ENCODE assay signal across 1 cellular context in genomic region chr3:23810342-23811116, GRCh38.
TF ChIP-seq lines count a peak whose summit lies in the region.

No MANE protein-coding gene starts in this region.

TF ChIP-seq in HepG2, 621 proteins besides CTCF, POLR2A, EP300 and RAD21 (continued from another document and continues in another):
- peak; percentile 21; the same call in 1 of the 2 replicates for TF ChIP-seq ZHX1 (CRISPR knock-in tag; IDR thresholded peaks at IDR 0.05; ENCODE audit: low read depth)
- peak; percentile 43; the same call in 1 of the 2 replicates for TF ChIP-seq MAX (IDR thresholded peaks at IDR 0.05)
- TF ChIP-seq ZNF720 (CRISPR knock-in tag; IDR thresholded peaks at IDR 0.05): no peak
- no peak for TF ChIP-seq FLYWCH1 (CRISPR knock-in tag; IDR thresholded peaks at IDR 0.05)
- TF ChIP-seq ZNF569 (CRISPR knock-in tag; IDR thresholded peaks at IDR 0.05; ENCODE audit: borderline replicate concordance): no peak
- TF ChIP-seq TBX2 (CRISPR knock-in tag; IDR thresholded peaks at IDR 0.05; ENCODE audit: borderline replicate concordance): peak; percentile 26; the same call in 1 of the 2 replicates
- TF ChIP-seq ZFP41 (CRISPR knock-in tag; IDR thresholded peaks at IDR 0.05; ENCODE audit: borderline replicate concordance): no peak
- TF ChIP-seq JARID2 (CRISPR knock-in tag; IDR thresholded peaks at IDR 0.05; ENCODE audit: insufficient replicate concordance): no peak
- TF ChIP-seq DMAP1 (CRISPR knock-in tag; IDR thresholded peaks at IDR 0.05): peak; percentile 54; the same call in 1 of the 2 replicates
- 0 out of 2 replicates have a peak, but pooled peaks have one; percentile 10 for TF ChIP-seq TARDBP (CRISPR knock-in tag; IDR thresholded peaks at IDR 0.05)
- TF ChIP-seq SOX13 (IDR thresholded peaks at IDR 0.05): no peak
- no peak for TF ChIP-seq SOX13 (CRISPR knock-in tag; conservative IDR thresholded peaks at IDR 0.05 in 1 of 2, IDR thresholded peaks at IDR 0.05 in 1 of 2)
- TF ChIP-seq PHB2 (IDR thresholded peaks at IDR 0.05; ENCODE audit: partially characterized antibody): no peak
- peak; percentile 64; the same call in 1 of the 2 replicates for TF ChIP-seq PATZ1 (CRISPR knock-in tag; IDR thresholded peaks at IDR 0.05)
- no peak for TF ChIP-seq JUND (CRISPR knock-in tag; IDR thresholded peaks at IDR 0.05)
- TF ChIP-seq HDAC2 (CRISPR knock-in tag; IDR thresholded peaks at IDR 0.05): no peak
- 0 out of 2 replicates have a peak, but pooled peaks have one; percentile 12 for TF ChIP-seq ZNF749 (CRISPR knock-in tag; IDR thresholded peaks at IDR 0.05; ENCODE audit: borderline replicate concordance)
- no peak for TF ChIP-seq FOSL1 (CRISPR knock-in tag; IDR thresholded peaks at IDR 0.05; ENCODE audit: borderline replicate concordance)
- TF ChIP-seq ZC3H4 (CRISPR knock-in tag; IDR thresholded peaks at IDR 0.05; ENCODE audit: borderline replicate concordance): no peak
- TF ChIP-seq ZNF567 (CRISPR knock-in tag; IDR thresholded peaks at IDR 0.05; ENCODE audit: borderline replicate concordance): 0 out of 2 replicates have a peak, but pooled peaks have one; percentile 29
- TF ChIP-seq TFAP4 (IDR thresholded peaks at IDR 0.05; ENCODE audit: borderline replicate concordance, low read depth): no peak
- TF ChIP-seq MEIS1 (CRISPR knock-in tag; IDR thresholded peaks at IDR 0.05; ENCODE audit: borderline replicate concordance): no peak
- TF ChIP-seq MLX (CRISPR knock-in tag; IDR thresholded peaks at IDR 0.05): no peak
- TF ChIP-seq THAP8 (CRISPR knock-in tag; IDR thresholded peaks at IDR 0.05; ENCODE audit: borderline replicate concordance): no peak
- TF ChIP-seq POLR2G (IDR thresholded peaks at IDR 0.05; ENCODE audit: low read depth, low read length): peak; percentile 64
- no peak; the same call in 1 of the 2 replicates for TF ChIP-seq HOXA3 (CRISPR knock-in tag; IDR thresholded peaks at IDR 0.05)
- no peak for TF ChIP-seq KDM5A (IDR thresholded peaks at IDR 0.05; ENCODE audit: borderline replicate concordance, low read length)
- no peak for TF ChIP-seq ZFP82 (CRISPR knock-in tag; IDR thresholded peaks at IDR 0.05; ENCODE audit: borderline replicate concordance)
- no peak for TF ChIP-seq TCF12 (IDR thresholded peaks at IDR 0.05)
- no peak for TF ChIP-seq TCF12 (CRISPR knock-in tag; IDR thresholded peaks at IDR 0.05)
- no peak; the same call in 1 of the 2 replicates for TF ChIP-seq FOXC1 (CRISPR knock-in tag; IDR thresholded peaks at IDR 0.05; ENCODE audit: borderline replicate concordance)
- TF ChIP-seq ZNF839 (CRISPR knock-in tag; IDR thresholded peaks at IDR 0.05; ENCODE audit: borderline replicate concordance): no peak
- no peak for TF ChIP-seq ZNF800 (CRISPR knock-in tag; IDR thresholded peaks at IDR 0.05)
- peak; percentile 28; the same call in 1 of the 2 replicates for TF ChIP-seq THAP11 (CRISPR knock-in tag; IDR thresholded peaks at IDR 0.05)
- 0 out of 2 replicates have a peak, but pooled peaks have one; percentile 41 for TF ChIP-seq ZNF12 (CRISPR knock-in tag; IDR thresholded peaks at IDR 0.05)
- TF ChIP-seq TSC22D2 (CRISPR knock-in tag; IDR thresholded peaks at IDR 0.05; ENCODE audit: borderline replicate concordance): peak; percentile 55; the same call in 1 of the 2 replicates
- TF ChIP-seq SALL1 (CRISPR knock-in tag; IDR thresholded peaks at IDR 0.05): peak; percentile 8
- TF ChIP-seq CEBPB (IDR thresholded peaks at IDR 0.05; ENCODE audit: borderline replicate concordance, low read depth, low read length): no peak
- 0 out of 2 replicates have a peak, but pooled peaks have one; percentile 24 for TF ChIP-seq PAX8 (CRISPR knock-in tag; IDR thresholded peaks at IDR 0.05; ENCODE audit: borderline replicate concordance)
- TF ChIP-seq NAIF1 (CRISPR knock-in tag; IDR thresholded peaks at IDR 0.05; ENCODE audit: borderline replicate concordance): no peak
- peak; percentile 80 for TF ChIP-seq RBFOX2 (IDR thresholded peaks at IDR 0.05; ENCODE audit: low read depth, low read length)
- TF ChIP-seq E2F2 (CRISPR knock-in tag; IDR thresholded peaks at IDR 0.05; ENCODE audit: borderline replicate concordance): no peak
- no peak for TF ChIP-seq HNF4A (CRISPR knock-in tag; IDR thresholded peaks at IDR 0.05)
- TF ChIP-seq BRD4 (CRISPR knock-in tag; IDR thresholded peaks at IDR 0.05): peak; percentile 7; the same call in 1 of the 2 replicates
- no peak for TF ChIP-seq PTBP1 (IDR thresholded peaks at IDR 0.05; ENCODE audit: low read depth, low read length, poor library complexity, severe bottlenecking)
- TF ChIP-seq SATB2 (CRISPR knock-in tag; IDR thresholded peaks at IDR 0.05): no peak
- peak; percentile 60; the same call in 1 of the 2 replicates for TF ChIP-seq KLF6 (CRISPR knock-in tag; IDR thresholded peaks at IDR 0.05)
- TF ChIP-seq GRHL1 (CRISPR knock-in tag; conservative IDR thresholded peaks at IDR 0.05): no peak
- TF ChIP-seq ELF1 (CRISPR knock-in tag; IDR thresholded peaks at IDR 0.05): no peak
- TF ChIP-seq PPARG (CRISPR knock-in tag; conservative IDR thresholded peaks at IDR 0.05): no peak
- TF ChIP-seq DRAP1 (CRISPR knock-in tag; IDR thresholded peaks at IDR 0.05): no peak; the same call in 1 of the 2 replicates
- TF ChIP-seq HCFC1 (IDR thresholded peaks at IDR 0.05; ENCODE audit: low read depth, low read length): no peak
- TF ChIP-seq SKI (IDR thresholded peaks at IDR 0.05; ENCODE audit: partially characterized antibody): no peak
